22 cellular contexts compared by ENCODE assay signal in genomic region chr11:72561856-72562255, GRCh38.
DNase-seq lines count a peak whose midpoint lies in the region; ATAC-seq, FAIRE-seq and TF ChIP-seq lines count a peak whose summit lies in the region.
"Had no signal": no experiment of that assay in that cellular context is flagged by ENCODE, and none has a peak within 500 bp of the region (broad histone marks: within the 10 kb centered on the region; RNA-seq: fewer than 3 reads in every experiment).

No MANE protein-coding gene starts in this region.

- peaks cover 7% of the 10 kb centered on the region for H3K4me1 Mint-ChIP-seq in endodermal cell
- peaks cover 2% of the 10 kb centered on the region for H3K4me1 Mint-ChIP-seq in activated CD4-positive, alpha-beta memory T cell treated with anti-CD3 and anti-CD28 coated beads, Interleukin-2, amount 10 ng/mL, durations not matched to agents 7 days and 5 days

- no peak for TF ChIP-seq POLR2A in upper lobe of left lung (IDR thresholded peaks at IDR 0.05)

- WGBS in endodermal cell (ENCODE audit: insufficient coverage in 1 of 2, insufficient read length in 1 of 2), 2 experiments = 94 to 100% methylated on average over 2 to 4 of the region's 4 CpGs
- 90 to 92% methylated on average over 4 of the region's 4 CpGs for WGBS in upper lobe of left lung, 2 donors

- peak; percentile 79 for FAIRE-seq in HTR-8/SVneo (lab: Jason Lieb, UNC)
- FAIRE-seq: GM12891, GM19239 had no signal

- H3K36me3 ChIP-seq in endodermal cell (ENCODE audit: control insufficient read depth, insufficient read depth, low read length) = no peaks in the 10 kb centered on the region
- H3K36me3 ChIP-seq in upper lobe of left lung = no peaks in the 10 kb centered on the region
- H3K36me3 ChIP-seq: BLaER1 treated with 17β-estradiol and CSF1 and Interleukin-3, amounts not matched to agents 10 nM and 100 nM; SJSA1 had no signal

- TF ChIP-seq CTCF in endodermal cell (conservative IDR thresholded peaks at IDR 0.05) = no peak
- no peak for TF ChIP-seq CTCF in upper lobe of left lung (IDR thresholded peaks at IDR 0.05)
- TF ChIP-seq CTCF in foreskin fibroblast (IDR thresholded peaks at IDR 0.05; ENCODE audit: low read depth, low read length) = no peak

- H3K27me3 Mint-ChIP-seq in endodermal cell (ENCODE audit: insufficient read depth) = peaks cover 5% of the 10 kb centered on the region
- peaks cover 14% of the 10 kb centered on the region for H3K27me3 Mint-ChIP-seq in activated CD4-positive, alpha-beta memory T cell treated with anti-CD3 and anti-CD28 coated beads, Interleukin-2, amount 10 ng/mL, durations not matched to agents 7 days and 5 days

- H3K27ac Mint-ChIP-seq in endodermal cell = no peak overlapping the region
- no peak overlapping the region for H3K27ac Mint-ChIP-seq in activated CD4-positive, alpha-beta memory T cell treated with anti-CD3 and anti-CD28 coated beads, Interleukin-2, amount 10 ng/mL, durations not matched to agents 7 days and 5 days
- H3K27ac Mint-ChIP-seq: CD8-positive, alpha-beta T cell had no signal

- H3K9me3 ChIP-seq in endodermal cell (ENCODE audit: control insufficient read depth, low read length) (no peaks in the 10 kb centered on the region), upper lobe of left lung (no peaks in the 10 kb centered on the region)
- H3K9me3 ChIP-seq: BLaER1 treated with 17β-estradiol and CSF1 and Interleukin-3, amounts not matched to agents 10 nM and 100 nM; SJSA1 had no signal

- POLR2A ChIA-PET in activated CD4-positive, alpha-beta memory T cell treated with anti-CD3 and anti-CD28 coated beads, Interleukin-2, amount 10 ng/mL, durations not matched to agents 7 days and 5 days (lab: Charles Lee) = no interaction called here

- H3K27me3 ChIP-seq in endodermal cell (ENCODE audit: control insufficient read depth, insufficient read depth, low read length, poor library complexity, severe bottlenecking) = peaks cover 13% of the 10 kb centered on the region
- H3K27me3 ChIP-seq in upper lobe of left lung = no peaks in the 10 kb centered on the region
- H3K27me3 ChIP-seq: BLaER1 treated with 17β-estradiol and CSF1 and Interleukin-3, amounts not matched to agents 10 nM and 100 nM; SJSA1 had no signal

- H3K36me3 Mint-ChIP-seq in endodermal cell (ENCODE audit: low read depth) = no peaks in the 10 kb centered on the region
- H3K36me3 Mint-ChIP-seq in activated CD4-positive, alpha-beta memory T cell treated with anti-CD3 and anti-CD28 coated beads, Interleukin-2, amount 10 ng/mL, durations not matched to agents 7 days and 5 days (ENCODE audit: low read depth) = no peaks in the 10 kb centered on the region
- H3K36me3 Mint-ChIP-seq: CD8-positive, alpha-beta T cell had no signal

- H3K4me3 ChIP-seq in endodermal cell (ENCODE audit: low read length) (no peak overlapping the region), upper lobe of left lung (no peak overlapping the region), foreskin fibroblast (ENCODE audit: low read depth in 1 of 2, low read length in 2 of 2) (no peak overlapping the region)
- H3K4me3 ChIP-seq: BLaER1 treated with 17β-estradiol and CSF1 and Interleukin-3, amounts not matched to agents 10 nM and 100 nM; GM23248; SJSA1 had no signal

- no peak for TF ChIP-seq EP300 in upper lobe of left lung (IDR thresholded peaks at IDR 0.05)

- H3K9me3 Mint-ChIP-seq in endodermal cell = peaks cover 4% of the 10 kb centered on the region
- H3K9me3 Mint-ChIP-seq in activated CD4-positive, alpha-beta memory T cell treated with anti-CD3 and anti-CD28 coated beads, Interleukin-2, amount 10 ng/mL, durations not matched to agents 7 days and 5 days = no peaks in the 10 kb centered on the region
- H3K9me3 Mint-ChIP-seq: CD8-positive, alpha-beta T cell had no signal

- DNase-seq in HTR-8/SVneo (ENCODE audit: insufficient read length, low spot score) (no peak), endodermal cell (peak; percentile 28), myocyte (ENCODE audit: low read depth) (peak; percentile 21), upper lobe of left lung (no peak), NCI-H128 (lab: John Stamatoyannopoulos, UW; ENCODE audit: unreplicated experiment) (no peak), foreskin fibroblast (no peak)
- DNase-seq in activated CD4-positive, alpha-beta memory T cell treated with anti-CD3 and anti-CD28 coated beads, Interleukin-2, amount 10 ng/mL, durations not matched to agents 7 days and 5 days = no peak
- DNase-seq: CD8-positive, alpha-beta T cell; DMS53; EL; GM23248; KBM-7; NCI-H1105; NCI-H1694 treated with DMSO at 0.1 percent for 48 hours; NCI-H2107; NCI-H226; NCI-H524 treated with DMSO at 0.1 percent for 48 hours; PC-3 had no signal

- peak; percentile 43 to 57 for ATAC-seq in upper lobe of left lung (ENCODE audit: low FRiP score in 2 of 2)
- ATAC-seq: CD8-positive, alpha-beta T cell; PC-3 had no signal

- H3K9ac ChIP-seq in endodermal cell (ENCODE audit: extremely low read depth, low read length, poor library complexity, severe bottlenecking) = no peak overlapping the region
- H3K9ac ChIP-seq: BLaER1 treated with 17β-estradiol and CSF1 and Interleukin-3, amounts not matched to agents 10 nM and 100 nM; GM23248 had no signal

- H3K27ac ChIP-seq in endodermal cell (ENCODE audit: low read depth, low read length) (no peak overlapping the region), upper lobe of left lung (no peak overlapping the region)
- H3K27ac ChIP-seq: BLaER1 treated with 17β-estradiol and CSF1 and Interleukin-3, amounts not matched to agents 10 nM and 100 nM; GM23248; SJSA1 had no signal

- H3K4me3 Mint-ChIP-seq in endodermal cell = no peak overlapping the region
- no peak overlapping the region for H3K4me3 Mint-ChIP-seq in activated CD4-positive, alpha-beta memory T cell treated with anti-CD3 and anti-CD28 coated beads, Interleukin-2, amount 10 ng/mL, durations not matched to agents 7 days and 5 days
- H3K4me3 Mint-ChIP-seq: CD8-positive, alpha-beta T cell had no signal

- H3K4me1 ChIP-seq in endodermal cell (ENCODE audit: control insufficient read depth, insufficient read depth, low read length) (no peaks in the 10 kb centered on the region), upper lobe of left lung (no peaks in the 10 kb centered on the region)
- H3K4me1 ChIP-seq: SJSA1 had no signal

- CTCF ChIA-PET in activated CD4-positive, alpha-beta memory T cell treated with anti-CD3 and anti-CD28 coated beads, Interleukin-2, amount 10 ng/mL, durations not matched to agents 7 days and 5 days (lab: Charles Lee) = interaction anchor here (1.6 kb wide), 1 partner anchor 91 kb away, joined by 5 read pairs; no protein-coding TSS in a partner anchor

Comparison
In these comparisons a context has a peak if more than half of its experiments do, and no peak if none do; other contexts are left out.
1. DNase-seq: peak in endodermal cell (single experiment) and myocyte (single experiment); none in HTR-8/SVneo (single experiment), upper lobe of left lung (0 of 2), NCI-H128 (single experiment), foreskin fibroblast (0 of 2) and activated CD4-positive, alpha-beta memory T cell treated with anti-CD3 and anti-CD28 coated beads, Interleukin-2, amount 10 ng/mL, durations not matched to agents 7 days and 5 days (single experiment).